In genomic region chr2:134284119-134284670, GRCh38 we compare ENCODE assay signal across 1 cellular context.
TF ChIP-seq lines count a peak whose summit lies in the region.

No MANE protein-coding gene starts in this region.

TF ChIP-seq in GM23338, 12 proteins besides CTCF, POLR2A, EP300 and RAD21 (continued from another document):
- no peak for TF ChIP-seq JUNB (IDR thresholded peaks at IDR 0.05; ENCODE audit: unreplicated experiment)
- TF ChIP-seq STAT1 (IDR thresholded peaks at IDR 0.05; ENCODE audit: unreplicated experiment): no peak
- TF ChIP-seq, protein P1, sequence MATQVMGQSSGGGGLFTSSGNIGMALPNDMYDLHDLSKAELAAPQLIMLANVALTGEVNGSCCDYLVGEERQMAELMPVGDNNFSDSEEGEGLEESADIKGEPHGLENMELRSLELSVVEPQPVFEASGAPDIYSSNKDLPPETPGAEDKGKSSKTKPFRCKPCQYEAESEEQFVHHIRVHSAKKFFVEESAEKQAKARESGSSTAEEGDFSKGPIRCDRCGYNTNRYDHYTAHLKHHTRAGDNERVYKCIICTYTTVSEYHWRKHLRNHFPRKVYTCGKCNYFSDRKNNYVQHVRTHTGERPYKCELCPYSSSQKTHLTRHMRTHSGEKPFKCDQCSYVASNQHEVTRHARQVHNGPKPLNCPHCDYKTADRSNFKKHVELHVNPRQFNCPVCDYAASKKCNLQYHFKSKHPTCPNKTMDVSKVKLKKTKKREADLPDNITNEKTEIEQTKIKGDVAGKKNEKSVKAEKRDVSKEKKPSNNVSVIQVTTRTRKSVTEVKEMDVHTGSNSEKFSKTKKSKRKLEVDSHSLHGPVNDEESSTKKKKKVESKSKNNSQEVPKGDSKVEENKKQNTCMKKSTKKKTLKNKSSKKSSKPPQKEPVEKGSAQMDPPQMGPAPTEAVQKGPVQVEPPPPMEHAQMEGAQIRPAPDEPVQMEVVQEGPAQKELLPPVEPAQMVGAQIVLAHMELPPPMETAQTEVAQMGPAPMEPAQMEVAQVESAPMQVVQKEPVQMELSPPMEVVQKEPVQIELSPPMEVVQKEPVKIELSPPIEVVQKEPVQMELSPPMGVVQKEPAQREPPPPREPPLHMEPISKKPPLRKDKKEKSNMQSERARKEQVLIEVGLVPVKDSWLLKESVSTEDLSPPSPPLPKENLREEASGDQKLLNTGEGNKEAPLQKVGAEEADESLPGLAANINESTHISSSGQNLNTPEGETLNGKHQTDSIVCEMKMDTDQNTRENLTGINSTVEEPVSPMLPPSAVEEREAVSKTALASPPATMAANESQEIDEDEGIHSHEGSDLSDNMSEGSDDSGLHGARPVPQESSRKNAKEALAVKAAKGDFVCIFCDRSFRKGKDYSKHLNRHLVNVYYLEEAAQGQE (IDR thresholded peaks at IDR 0.05; ENCODE audit: unreplicated experiment): no peak
- TF ChIP-seq CREB1 (CRISPR knock-in tag; IDR thresholded peaks at IDR 0.05; ENCODE audit: low read depth): no peak
- TF ChIP-seq ZNF114 (CRISPR knock-in tag; IDR thresholded peaks at IDR 0.05): no peak
- TF ChIP-seq EZH2 (IDR thresholded peaks at IDR 0.05; ENCODE audit: low read depth, unreplicated experiment): no peak
- TF ChIP-seq NANOG (IDR thresholded peaks at IDR 0.05; ENCODE audit: borderline replicate concordance): no peak
- no peak for TF ChIP-seq ZNF462 (CRISPR knock-in tag; IDR thresholded peaks at IDR 0.05)
- no peak for TF ChIP-seq ZNF331 (CRISPR knock-in tag; IDR thresholded peaks at IDR 0.05; ENCODE audit: low read depth)
TF ChIP-seq in GM23338: peak in this region for 0.
